Comparison of ENCODE assay signal across 11 cellular contexts in the genomic region with DNA sequence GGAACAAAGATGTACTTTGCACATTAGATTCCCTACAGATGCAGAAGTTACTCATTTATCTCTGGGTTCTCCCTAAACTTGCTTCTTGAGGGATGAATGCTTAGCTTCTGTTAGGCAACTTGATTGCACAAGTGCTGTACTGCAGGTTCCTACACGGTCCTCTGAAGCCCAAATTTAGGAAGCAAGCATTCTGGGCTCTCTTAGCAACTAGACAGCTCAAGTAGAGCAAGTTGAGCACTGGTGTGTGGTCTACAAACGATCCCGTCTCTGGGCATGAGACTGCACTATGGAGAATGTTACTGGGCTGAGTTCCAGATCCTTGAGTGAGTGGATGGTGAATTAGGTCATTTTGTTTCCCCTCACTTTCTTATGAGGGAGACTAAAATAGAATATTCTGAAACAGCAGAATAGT. TPM values are rescaled to one million over a fixed set of nuclear protein-coding genes. Genes with fewer than 3 reads are reported as not detected.
A peak's percentile ranks its signal among the peaks of the same experiment; 100 is the strongest.
DNase-seq lines count a peak whose midpoint lies in the region; ATAC-seq, FAIRE-seq and TF ChIP-seq lines count a peak whose summit lies in the region.
"Had no signal": no experiment of that assay in that cellular context is flagged by ENCODE, and none has a peak within 500 bp of the region (broad histone marks: within the 10 kb centered on the region; RNA-seq: fewer than 3 reads in every experiment).

No MANE protein-coding gene starts in this region.

- TF ChIP-seq POLR2A in H54 (IDR thresholded peaks at IDR 0.05; ENCODE audit: low read depth, low read length) = no peak

- ATAC-seq in SK-N-SH treated with all-trans-retinoic acid at 6 μM for 48 hours (peak; percentile 94), sciatic nerve (peak; percentile 85), HG02759 (IDR thresholded peaks at IDR 0.05; ENCODE audit: unreplicated experiment) (no peak), HG02970 (IDR thresholded peaks at IDR 0.05; ENCODE audit: low FRiP score, unreplicated experiment) (no peak), GM21786 (IDR thresholded peaks at IDR 0.05; ENCODE audit: unreplicated experiment) (no peak)
- ATAC-seq: activated CD8-positive, alpha-beta T cell treated with anti-CD3 and anti-CD28 coated beads, Interleukin-2, amount 10 ng/mL, durations not matched to agents 7 days and 5 days; esophagus mucosa had no signal

- DNase-seq in H54 (ENCODE audit: insufficient read length, low spot score) = no peak
- DNase-seq in fibroblast of the conjunctiva (ENCODE audit: low read depth) = peak; percentile 58
- no peak for DNase-seq in sciatic nerve (ENCODE audit: low spot score)
- no peak for DNase-seq in DMS153 treated with DMSO at 0.1 percent for 48 hours (lab: John Stamatoyannopoulos, UW; ENCODE audit: unreplicated experiment)
- DNase-seq: activated CD8-positive, alpha-beta T cell treated with anti-CD3 and anti-CD28 coated beads, Interleukin-2, amount 10 ng/mL, durations not matched to agents 7 days and 5 days; NCI-H524 treated with DMSO at 0.1 percent for 48 hours had no signal

- peak; percentile 53 for FAIRE-seq in H54 (lab: Jason Lieb, UNC)

- intact Hi-C loops in sciatic nerve (cut with DNase I) = no loop called here

TF ChIP-seq in SK-N-SH treated with all-trans-retinoic acid at 6 μM for 48 hours, 23 proteins besides CTCF, POLR2A, EP300 and RAD21:
- TF ChIP-seq ZFP3 (CRISPR knock-in tag; IDR thresholded peaks at IDR 0.05) (peak; percentile 87), BACH2 (CRISPR knock-in tag; IDR thresholded peaks at IDR 0.05; ENCODE audit: borderline replicate concordance) (no peak)

RNA-seq across cellular contexts. Expression of a gene that starts 14.3 kb away (rescaled TPM):
- total RNA-seq in sciatic nerve = 15.9 TPM
- total RNA-seq: activated CD8-positive, alpha-beta T cell treated with anti-CD3 and anti-CD28 coated beads, Interleukin-2, amount 10 ng/mL, durations not matched to agents 7 days and 5 days had no signal

Comparison
In these comparisons a context has a peak if more than half of its experiments do, and no peak if none do; other contexts are left out.
1. ATAC-seq: peak in SK-N-SH treated with all-trans-retinoic acid at 6 μM for 48 hours (single experiment) and sciatic nerve (single experiment); none in HG02759 (single experiment), HG02970 (single experiment) and GM21786 (single experiment).